ENCODE assay signal across 11 cellular contexts in the genomic region with DNA sequence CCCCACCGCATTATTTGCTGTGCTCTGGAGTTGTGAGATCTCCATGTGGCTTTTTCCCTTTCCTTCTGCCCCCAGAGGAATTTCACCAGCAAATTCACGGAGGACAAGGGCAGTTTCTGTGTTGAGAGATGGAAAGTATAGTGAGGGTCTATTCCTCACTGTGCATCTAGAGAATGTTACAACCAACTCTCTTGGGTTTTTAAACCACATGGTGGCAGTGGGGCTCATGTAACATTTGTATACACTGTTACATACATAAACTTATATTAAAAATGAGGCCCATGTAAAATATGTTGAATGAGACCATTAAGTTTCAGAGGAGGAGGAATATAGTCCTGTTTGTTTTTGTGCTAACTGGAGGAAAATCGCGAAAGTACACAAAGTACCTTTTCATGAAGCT. TPM values are rescaled to one million over a fixed set of nuclear protein-coding genes. Genes with fewer than 3 reads are reported as not detected.
A peak's percentile ranks its signal among the peaks of the same experiment; 100 is the strongest.
DNase-seq lines count a peak whose midpoint lies in the region; ATAC-seq and TF ChIP-seq lines count a peak whose summit lies in the region.
"Had no signal": no experiment of that assay in that cellular context is flagged by ENCODE, and none has a peak within 500 bp of the region (broad histone marks: within the 10 kb centered on the region; RNA-seq: fewer than 3 reads in every experiment).

No MANE protein-coding gene starts in this region.

- H3K27ac ChIP-seq in dorsolateral prefrontal cortex: peak overlapping the region in 6 of 59 donors; percentile 36 to 73 (median 55)
- H3K27ac ChIP-seq in naive thymus-derived CD4-positive, alpha-beta T cell (ENCODE audit: low read depth, low read length): no peak overlapping the region
- H3K27ac ChIP-seq: ascending aorta, HL-60 had no signal

- POLR2A ChIA-PET in naive thymus-derived CD4-positive, alpha-beta T cell (lab: Charles Lee): no interaction called here

- no peak for ATAC-seq in naive thymus-derived CD4-positive, alpha-beta T cell
- ATAC-seq in GM21526 (IDR thresholded peaks at IDR 0.05; ENCODE audit: low FRiP score, unreplicated experiment): no peak
- ATAC-seq in activated T-cell treated with anti-CD3 and anti-CD28 coated beads, Interleukin-2, amount 50 U/mL, for 4 hours: no peak

- no peaks in the 10 kb centered on the region for H3K4me1 Mint-ChIP-seq in Calu3 (ENCODE audit: low read depth, unreplicated experiment)
- H3K4me1 Mint-ChIP-seq in naive thymus-derived CD4-positive, alpha-beta T cell: peaks cover 8 to 16% (median 11%) of the 10 kb centered on the region in 7 donors
- peaks cover 7% of the 10 kb centered on the region for H3K4me1 Mint-ChIP-seq in activated T-cell treated with anti-CD3 and anti-CD28 coated beads, Interleukin-2, amount 50 U/mL, for 4 hours (ENCODE audit: low read depth)

- H3K27me3 ChIP-seq in dorsolateral prefrontal cortex: peaks cover 0 to 43% (median 9%) of the 10 kb centered on the region in 45 donors
- peaks cover 0 to 11% of the 10 kb centered on the region in 2 donors for H3K27me3 ChIP-seq in naive thymus-derived CD4-positive, alpha-beta T cell (ENCODE audit: control insufficient read depth in 2 of 2, insufficient read depth in 2 of 2, low read length in 2 of 2)
- H3K27me3 ChIP-seq: ascending aorta had no signal

- H3K27me3 Mint-ChIP-seq in Calu3 (ENCODE audit: unreplicated experiment): peaks cover 5% of the 10 kb centered on the region
- H3K27me3 Mint-ChIP-seq in naive thymus-derived CD4-positive, alpha-beta T cell: peaks cover 37 to 54% (median 40%) of the 10 kb centered on the region in 5 donors
- peaks cover 32% of the 10 kb centered on the region for H3K27me3 Mint-ChIP-seq in activated T-cell treated with anti-CD3 and anti-CD28 coated beads, Interleukin-2, amount 50 U/mL, for 4 hours (ENCODE audit: low read depth)

- H3K9me3 Mint-ChIP-seq in Calu3 (ENCODE audit: low read depth, unreplicated experiment): peaks cover 2% of the 10 kb centered on the region
- H3K9me3 Mint-ChIP-seq in naive thymus-derived CD4-positive, alpha-beta T cell: peaks cover 0 to 8% (median 0%) of the 10 kb centered on the region in 11 donors
- H3K9me3 Mint-ChIP-seq in activated T-cell treated with anti-CD3 and anti-CD28 coated beads, Interleukin-2, amount 50 U/mL, for 4 hours: no peaks in the 10 kb centered on the region
- H3K9me3 Mint-ChIP-seq: CD4-positive, alpha-beta T cell had no signal

- H3K4me3 ChIP-seq in LNCaP clone FGC (ENCODE audit: low read depth, low read length) (no peak overlapping the region), dorsolateral prefrontal cortex (peak overlapping the region in 49 of 59 donors; percentile 38 to 71 (median 57))
- no peak overlapping the region for H3K4me3 ChIP-seq in naive thymus-derived CD4-positive, alpha-beta T cell (ENCODE audit: low read length)

- no peaks in the 10 kb centered on the region for H3K4me1 ChIP-seq in naive thymus-derived CD4-positive, alpha-beta T cell (ENCODE audit: control insufficient read depth in 2 of 2, insufficient read depth in 2 of 2, low read length in 2 of 2)

- CTCF ChIA-PET in Calu3 (lab: Charles Lee): no interaction called here
- CTCF ChIA-PET in naive thymus-derived CD4-positive, alpha-beta T cell (lab: Charles Lee): no interaction called here

- H3K36me3 Mint-ChIP-seq in Calu3 (ENCODE audit: insufficient read depth, unreplicated experiment): peaks cover 8% of the 10 kb centered on the region
- H3K36me3 Mint-ChIP-seq in naive thymus-derived CD4-positive, alpha-beta T cell: no peaks in the 10 kb centered on the region
- H3K36me3 Mint-ChIP-seq in activated T-cell treated with anti-CD3 and anti-CD28 coated beads, Interleukin-2, amount 50 U/mL, for 4 hours (ENCODE audit: insufficient read depth): no peaks in the 10 kb centered on the region

- H3K36me3 ChIP-seq in naive thymus-derived CD4-positive, alpha-beta T cell (ENCODE audit: control insufficient read depth in 2 of 3, insufficient read depth in 3 of 3, low read length in 3 of 3): no peaks in the 10 kb centered on the region
- H3K36me3 ChIP-seq: ascending aorta had no signal

- TF ChIP-seq CTCF in Calu3 (IDR thresholded peaks at IDR 0.05; ENCODE audit: unreplicated experiment) (no peak), LNCaP clone FGC (IDR thresholded peaks at IDR 0.05; ENCODE audit: control insufficient read depth, extremely low read depth, insufficient read depth) (0 out of 2 replicates have a peak, but pooled peaks have one; percentile 3), dorsolateral prefrontal cortex (IDR thresholded peaks at IDR 0.05 in 54 of 56, conservative IDR thresholded peaks at IDR 0.05 in 2 of 56; ENCODE audit: low read depth in 1 of 56, partially characterized antibody in 56 of 56) (no peak)

- BruUV-seq in Calu3 (replicated peaks; lab: Mats Ljungman, UMichigan): no TSS peak

- H3K4me3 Mint-ChIP-seq in Calu3 (ENCODE audit: low read depth, unreplicated experiment): peak overlapping the region; percentile 63
- H3K4me3 Mint-ChIP-seq in naive thymus-derived CD4-positive, alpha-beta T cell: peak overlapping the region in 9 of 10 donors; percentile 27 to 74 (median 61)
- no peak overlapping the region for H3K4me3 Mint-ChIP-seq in activated T-cell treated with anti-CD3 and anti-CD28 coated beads, Interleukin-2, amount 50 U/mL, for 4 hours

- H3K9me3 ChIP-seq in naive thymus-derived CD4-positive, alpha-beta T cell (ENCODE audit: control insufficient read depth in 2 of 3, low read length in 3 of 3): no peaks in the 10 kb centered on the region
- H3K9me3 ChIP-seq: ascending aorta had no signal

- intact Hi-C loops in Calu3 (cut with micrococcal nuclease; ENCODE audit: unreplicated experiment) (loop anchor here (2.0 kb wide), 1 partner anchor 135 kb away; no protein-coding TSS in a partner anchor), dorsolateral prefrontal cortex (cut with DNase I) (no loop called here)
- intact Hi-C loops in naive thymus-derived CD4-positive, alpha-beta T cell (cut with micrococcal nuclease): no loop called here

- no peak overlapping the region for H3K27ac Mint-ChIP-seq in Calu3 (ENCODE audit: unreplicated experiment)
- no peak overlapping the region for H3K27ac Mint-ChIP-seq in naive thymus-derived CD4-positive, alpha-beta T cell
- H3K27ac Mint-ChIP-seq: CD4-positive, alpha-beta T cell had no signal

- DNase-seq in Calu3: no peak
- DNase-seq in LNCaP clone FGC (ENCODE audit: low read depth): no peak
- DNase-seq in dorsolateral prefrontal cortex: no peak
- no peak for DNase-seq in naive thymus-derived CD4-positive, alpha-beta T cell
- no peak for DNase-seq in medulla oblongata (ENCODE audit: extremely low spot score)
- DNase-seq in NCI-H187 treated with DMSO at 0.1 percent for 48 hours (lab: John Stamatoyannopoulos, UW): no peak
- no peak for DNase-seq in activated T-cell treated with anti-CD3 and anti-CD28 coated beads, Interleukin-2, amount 50 U/mL, for 4 hours
- DNase-seq: CD4-positive, alpha-beta T cell had no signal

RNA-seq across cellular contexts. Expression of a gene that starts 0.9 kb away (rescaled TPM):
- total RNA-seq in Calu3 (2022) (0.76 and 1.5 TPM in 2 replicates), dorsolateral prefrontal cortex (1 to 10 TPM; 1.7 to 9.8 (median 4.9) TPM)
- 1 to 10 TPM in 4 of 5 experiments, under 1 TPM in 1; 0.19 to 3.4 (median 1.7) TPM for total RNA-seq in naive thymus-derived CD4-positive, alpha-beta T cell
- polyA plus RNA-seq in naive thymus-derived CD4-positive, alpha-beta T cell: 1 to 10 TPM in 1 of 2 donors, under 1 TPM in 1; 0.43 to 1.2 TPM
- under 1 TPM; 0.05 to 0.32 (median 0.05) TPM for total RNA-seq in activated T-cell treated with anti-CD3 and anti-CD28 coated beads, Interleukin-2, amount 50 U/mL, for 4 hours
- total RNA-seq: ascending aorta had no signal

Comparison
In these comparisons a context has a peak if more than half of its experiments do, and no peak if none do; other contexts are left out.
1. H3K4me3 ChIP-seq: peak in dorsolateral prefrontal cortex (49 of 59); none in LNCaP clone FGC (single experiment) and naive thymus-derived CD4-positive, alpha-beta T cell (single experiment).